In genomic region chr22:42699953-42700352, GRCh38 we compare ENCODE assay signal across 29 cellular contexts. TPM values are rescaled to one million over a fixed set of nuclear protein-coding genes. Genes with fewer than 3 reads are reported as not detected.
DNase-seq lines count a peak whose midpoint lies in the region; ATAC-seq and TF ChIP-seq lines count a peak whose summit lies in the region.
"Had no signal": no experiment of that assay in that cellular context is flagged by ENCODE, and none has a peak within 500 bp of the region (broad histone marks: within the 10 kb centered on the region; RNA-seq: fewer than 3 reads in every experiment).

No MANE protein-coding gene starts in this region.

- H3K36me3 ChIP-seq in left ventricle myocardium inferior (peaks cover 9% of the 10 kb centered on the region), gastrocnemius medialis (no peaks in the 10 kb centered on the region), vagina (no peaks in the 10 kb centered on the region)
- H3K36me3 ChIP-seq: neutrophil had no signal

- H3K9me3 ChIP-seq in left ventricle myocardium inferior (replicated peaks) (no peaks in the 10 kb centered on the region), right cardiac atrium (ENCODE audit: control insufficient read depth, low read length) (no peaks in the 10 kb centered on the region), gastrocnemius medialis (no peaks in the 10 kb centered on the region), vagina (no peaks in the 10 kb centered on the region)
- H3K9me3 ChIP-seq: neutrophil had no signal

- peaks cover 98% of the 10 kb centered on the region for H3K4me1 ChIP-seq in left ventricle myocardium inferior
- H3K4me1 ChIP-seq in right cardiac atrium (ENCODE audit: control insufficient read depth, insufficient read depth, low read length): peaks cover 30% of the 10 kb centered on the region
- H3K4me1 ChIP-seq in gastrocnemius medialis: peaks cover 52 to 53% of the 10 kb centered on the region in 2 donors
- H3K4me1 ChIP-seq in vagina: peaks cover 92% of the 10 kb centered on the region

- H3K4me3 ChIP-seq in left ventricle myocardium inferior (no peak overlapping the region), right cardiac atrium (ENCODE audit: low read length) (no peak overlapping the region), gastrocnemius medialis (no peak overlapping the region), vagina (no peak overlapping the region)

- WGBS in right cardiac atrium: 86% methylated on average over 12 of the region's 12 CpGs

- no peak for TF ChIP-seq POLR2A in gastrocnemius medialis (IDR thresholded peaks at IDR 0.05)
- no peak for TF ChIP-seq POLR2A in vagina (IDR thresholded peaks at IDR 0.05)

- TF ChIP-seq CTCF in left ventricle myocardium inferior (IDR thresholded peaks at IDR 0.05; ENCODE audit: borderline replicate concordance) (no peak), gastrocnemius medialis (IDR thresholded peaks at IDR 0.05 in 4 of 5, conservative IDR thresholded peaks at IDR 0.05 in 1 of 5) (no peak), vagina (IDR thresholded peaks at IDR 0.05) (no peak)

- H3K27me3 ChIP-seq in left ventricle myocardium inferior (ENCODE audit: low read depth) (no peaks in the 10 kb centered on the region), right cardiac atrium (ENCODE audit: control insufficient read depth, insufficient read depth) (no peaks in the 10 kb centered on the region), gastrocnemius medialis (no peaks in the 10 kb centered on the region), vagina (no peaks in the 10 kb centered on the region)
- H3K27me3 ChIP-seq: neutrophil had no signal

- no peak for DNase-seq in left ventricle myocardium inferior
- DNase-seq in left cardiac atrium: no peak
- peak in 2 of 3 donors; percentile 45 to 50 for DNase-seq in right cardiac atrium
- DNase-seq in gastrocnemius medialis: no peak
- no peak for DNase-seq in vagina (ENCODE audit: extremely low spot score in 2 of 2)
- no peak for DNase-seq in activated naive CD4-positive, alpha-beta T cell (lab: John Stamatoyannopoulos, UW)
- DNase-seq: activated CD4-positive, alpha-beta memory T cell treated with anti-CD3 and anti-CD28 coated beads, Interleukin-2, amount 10 ng/mL, durations not matched to agents 7 days and 5 days; activated gamma-delta T cell; activated naive CD8-positive, alpha-beta T cell treated with anti-CD3 and anti-CD28 coated beads, Interleukin-2, amount 50 U/mL, for 24 hours; DMS79 treated with DMSO at 0.1 percent for 48 hours; effector CD8-positive, alpha-beta T cell; H9; Kasumi-1; mammary epithelial cell; MV-4-11; NCI-H146; NCI-H524; stimulated activated CD4-positive, alpha-beta T cell treated with anti-CD3 and anti-CD28 coated beads, Interleukin-4, amount 100 ng/mL, for 1 hour; T-helper 1 cell; trophoblast cell had no signal

- in situ Hi-C loops in gastrocnemius medialis (cut with MboI; ENCODE audit: low sequenced_read_pairs in 4 of 4): no loop called here

- intact Hi-C loops in left ventricle myocardium inferior (cut with micrococcal nuclease) (no loop called here), left cardiac atrium (cut with DNase I) (no loop called here), right cardiac atrium (cut with DNase I) (no loop called here), gastrocnemius medialis (cut with DNase I; ENCODE audit: low total_unique reads) (loop anchor here (2.0 kb wide), 1 partner anchor 85 kb away; the partner anchor contains the start of gene POLDIP3), vagina (cut with DNase I) (no loop called here)

- H3K27ac ChIP-seq in left ventricle myocardium inferior (replicated peaks) (peak overlapping the region; percentile 96), right cardiac atrium (ENCODE audit: low read length) (peak overlapping the region; percentile 90), gastrocnemius medialis (peak overlapping the region; percentile 87 to 98 (median 92)), vagina (peak overlapping the region; percentile 87)
- H3K27ac ChIP-seq: neutrophil had no signal

- ATAC-seq in left cardiac atrium (no peak), right cardiac atrium (no peak), gastrocnemius medialis (no peak), GM19467 (IDR thresholded peaks at IDR 0.05; ENCODE audit: unreplicated experiment) (no peak), HG02973 (IDR thresholded peaks at IDR 0.05; ENCODE audit: unreplicated experiment) (no peak)
- ATAC-seq: activated CD4-positive, CD25-positive, alpha-beta regulatory T cell treated with anti-CD3 and anti-CD28 coated beads, Interleukin-2, amount 50 U/mL, for 24 hours; activated naive CD8-positive, alpha-beta T cell treated with anti-CD3 and anti-CD28 coated beads, Interleukin-2, amount 50 U/mL, for 24 hours; Panc1; stimulated activated memory B cell treated with anti-CD40 and anti-IgM and Interleukin-4, amounts not matched to agents 10 μg/mL and 1 μg/mL and 100 μg/mL, for 72 hours had no signal

RNA-seq across cellular contexts. Expression of gene A4GALT, which starts 20.7 kb away (rescaled TPM):
- 94.9 TPM for total RNA-seq in left ventricle myocardium inferior
- 100 to 1,000 TPM in 1 of 2 donors, 10 to 100 TPM in 1; 56.0 to 108 TPM for total RNA-seq in left cardiac atrium
- total RNA-seq in right cardiac atrium: 100 to 1,000 TPM in 1 of 4 donors, 10 to 100 TPM in 3; 74.3 to 103 (median 86.8) TPM
- polyA plus RNA-seq in right cardiac atrium: 66.3 TPM
- total RNA-seq in gastrocnemius medialis: 10 to 100 TPM in 2 of 4 donors, 1 to 10 TPM in 2; 5.8 to 13.3 (median 8.6) TPM
- 35.6 TPM for total RNA-seq in vagina
- total RNA-seq: SK-MEL-5 had no signal

RNA-seq across cellular contexts. Expression of gene CYB5R3, which starts 50.8 kb away (rescaled TPM):
- total RNA-seq in left ventricle myocardium inferior: 298 TPM
- total RNA-seq in left cardiac atrium: 100 to 1,000 TPM; 295 to 306 TPM
- total RNA-seq in right cardiac atrium: 100 to 1,000 TPM; 343 to 487 (median 377) TPM
- polyA plus RNA-seq in right cardiac atrium: 322 TPM
- 100 to 1,000 TPM in 2 of 4 donors, 10 to 100 TPM in 2; 44.3 to 163 (median 105) TPM for total RNA-seq in gastrocnemius medialis
- 174 TPM for total RNA-seq in vagina

RNA-seq across cellular contexts. Expression of gene ATP5MGL, which starts 59.6 kb away (rescaled TPM):
- total RNA-seq in left ventricle myocardium inferior: 0.38 TPM
- under 1 TPM; 0.42 to 0.77 TPM for total RNA-seq in left cardiac atrium
- total RNA-seq in right cardiac atrium: 1 to 10 TPM in 1 of 4 donors, under 1 TPM in 2, not detected in 1; 0.40 to 1.1 (median 0.47) TPM
- 0.16 TPM for polyA plus RNA-seq in right cardiac atrium
- not detected for total RNA-seq in gastrocnemius medialis
- not detected for total RNA-seq in vagina
- total RNA-seq: myocyte, SK-MEL-5 had no signal
- polyA plus RNA-seq: keratinocyte, mammary epithelial cell had no signal

Comparison
In these comparisons a context has a peak if more than half of its experiments do, and no peak if none do; other contexts are left out.
1. DNase-seq: peak in right cardiac atrium (2 of 3); none in left ventricle myocardium inferior (single experiment), left cardiac atrium (single experiment), gastrocnemius medialis (0 of 2), vagina (0 of 2) and activated naive CD4-positive, alpha-beta T cell (0 of 4).
2. Peak in every context shown above with its lines, with median percentiles within 50 percentile points of each other: H3K27ac ChIP-seq.